1 cellular context compared by ENCODE assay signal in the genomic region with DNA sequence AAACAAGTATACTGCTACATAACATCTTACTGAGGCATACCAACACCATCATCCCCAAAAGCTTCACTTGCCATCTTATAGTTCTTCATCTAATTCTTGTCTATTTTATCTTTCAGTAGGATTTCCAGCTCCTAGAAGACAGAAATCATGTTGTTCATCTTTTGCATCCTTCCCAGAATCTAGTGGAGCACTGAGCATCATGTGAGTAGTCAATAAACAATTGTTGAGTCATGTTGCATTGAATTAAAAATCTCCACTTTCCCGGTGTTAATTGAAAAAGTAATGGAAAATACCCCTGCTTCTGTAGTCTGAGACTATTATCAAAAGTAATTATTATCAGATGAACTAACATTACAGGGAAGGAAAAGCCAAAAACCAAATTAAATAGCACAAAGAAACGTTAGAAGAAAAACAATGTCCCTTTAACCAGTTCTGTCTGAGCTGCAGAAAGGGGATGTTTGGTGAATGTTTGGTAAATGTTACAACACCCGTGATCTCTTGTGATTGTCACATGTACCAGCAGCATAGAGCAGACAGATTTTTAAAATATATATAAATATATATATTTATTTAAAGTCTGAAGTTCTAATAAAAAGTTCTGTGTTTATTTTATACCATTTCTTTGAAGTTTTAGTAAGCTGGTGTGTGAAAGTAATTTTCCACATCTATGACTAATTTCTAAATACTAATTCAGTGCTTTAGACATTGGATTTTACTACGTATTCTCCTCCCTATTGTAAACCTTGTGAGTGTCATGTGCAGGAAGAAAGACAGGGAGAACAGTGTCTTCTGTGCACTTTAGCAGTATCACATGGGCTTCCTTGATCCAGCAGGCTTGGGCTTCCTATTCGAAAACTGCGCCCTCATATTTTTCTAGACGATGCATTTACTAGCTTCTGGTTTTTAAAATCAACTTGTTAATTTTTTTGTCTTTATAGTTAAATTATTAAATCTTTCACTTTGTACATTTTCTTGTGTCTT.
TF ChIP-seq lines count a peak whose summit lies in the region.

No MANE protein-coding gene starts in this region.

TF ChIP-seq in HepG2, 621 proteins besides CTCF, POLR2A, EP300 and RAD21 (continued from another document):
- TF ChIP-seq, protein P1, sequence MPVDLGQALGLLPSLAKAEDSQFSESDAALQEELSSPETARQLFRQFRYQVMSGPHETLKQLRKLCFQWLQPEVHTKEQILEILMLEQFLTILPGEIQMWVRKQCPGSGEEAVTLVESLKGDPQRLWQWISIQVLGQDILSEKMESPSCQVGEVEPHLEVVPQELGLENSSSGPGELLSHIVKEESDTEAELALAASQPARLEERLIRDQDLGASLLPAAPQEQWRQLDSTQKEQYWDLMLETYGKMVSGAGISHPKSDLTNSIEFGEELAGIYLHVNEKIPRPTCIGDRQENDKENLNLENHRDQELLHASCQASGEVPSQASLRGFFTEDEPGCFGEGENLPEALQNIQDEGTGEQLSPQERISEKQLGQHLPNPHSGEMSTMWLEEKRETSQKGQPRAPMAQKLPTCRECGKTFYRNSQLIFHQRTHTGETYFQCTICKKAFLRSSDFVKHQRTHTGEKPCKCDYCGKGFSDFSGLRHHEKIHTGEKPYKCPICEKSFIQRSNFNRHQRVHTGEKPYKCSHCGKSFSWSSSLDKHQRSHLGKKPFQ (CRISPR knock-in tag; IDR thresholded peaks at IDR 0.05; ENCODE audit: insufficient replicate concordance): no peak
- TF ChIP-seq POLR2AphosphoS5 (IDR thresholded peaks at IDR 0.05; ENCODE audit: low read depth, low read length): no peak
- no peak for TF ChIP-seq ZNF383 (CRISPR knock-in tag; IDR thresholded peaks at IDR 0.05; ENCODE audit: borderline replicate concordance)
- TF ChIP-seq, protein P2, sequence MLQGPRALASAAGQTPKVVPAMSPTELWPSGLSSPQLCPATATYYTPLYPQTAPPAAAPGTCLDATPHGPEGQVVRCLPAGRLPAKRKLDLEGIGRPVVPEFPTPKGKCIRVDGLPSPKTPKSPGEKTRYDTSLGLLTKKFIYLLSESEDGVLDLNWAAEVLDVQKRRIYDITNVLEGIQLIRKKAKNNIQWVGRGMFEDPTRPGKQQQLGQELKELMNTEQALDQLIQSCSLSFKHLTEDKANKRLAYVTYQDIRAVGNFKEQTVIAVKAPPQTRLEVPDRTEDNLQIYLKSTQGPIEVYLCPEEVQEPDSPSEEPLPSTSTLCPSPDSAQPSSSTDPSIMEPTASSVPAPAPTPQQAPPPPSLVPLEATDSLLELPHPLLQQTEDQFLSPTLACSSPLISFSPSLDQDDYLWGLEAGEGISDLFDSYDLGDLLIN (CRISPR knock-in tag; IDR thresholded peaks at IDR 0.05; ENCODE audit: borderline replicate concordance): no peak
- no peak for TF ChIP-seq RARA (CRISPR knock-in tag; IDR thresholded peaks at IDR 0.05)
- TF ChIP-seq GTF2F1 (IDR thresholded peaks at IDR 0.05; ENCODE audit: low read length): no peak
- TF ChIP-seq GPN1 (CRISPR knock-in tag; IDR thresholded peaks at IDR 0.05; ENCODE audit: borderline replicate concordance): no peak
